Comparison of ENCODE assay signal across 34 cellular contexts in the genomic region with DNA sequence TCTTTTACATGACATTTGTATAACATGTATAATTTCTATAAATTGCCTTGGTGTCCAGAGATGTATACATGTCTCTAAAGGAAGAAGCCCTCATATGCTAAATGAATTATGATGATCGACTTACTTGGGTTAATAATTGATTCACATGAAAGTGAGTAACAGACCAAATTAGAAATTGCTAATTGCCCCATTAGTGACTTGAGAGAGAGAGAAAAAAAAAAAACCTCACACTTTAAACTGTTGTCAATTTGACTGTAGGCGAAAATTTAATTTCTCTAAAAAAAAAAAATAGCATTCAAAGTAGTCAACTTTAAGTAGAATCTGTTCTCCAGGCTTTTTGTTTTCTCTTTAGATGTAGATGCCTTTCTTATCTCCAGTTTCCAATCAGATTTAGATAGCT.
"Had no signal": no experiment of that assay in that cellular context is flagged by ENCODE, and none has a peak within 500 bp of the region (broad histone marks: within the 10 kb centered on the region; RNA-seq: fewer than 3 reads in every experiment).

No MANE protein-coding gene starts in this region.

- H3K9me3 ChIP-seq: adrenal gland, ascending aorta, body of pancreas, breast epithelium had no signal

- H3K36me3 ChIP-seq: adrenal gland, ascending aorta, brain microvascular endothelial cell, breast epithelium, cardiac muscle cell had no signal

- H3K4me1 ChIP-seq: adrenal gland, ascending aorta, body of pancreas, breast epithelium had no signal

- FAIRE-seq: astrocyte, bronchial epithelial cell had no signal

- H3K27me3 ChIP-seq: adrenal gland, ascending aorta, body of pancreas, brain microvascular endothelial cell, breast epithelium, cardiac muscle cell had no signal

- DNase-seq: activated effector memory CD4-positive, alpha-beta T cell treated with anti-CD3 and anti-CD28 coated beads, Interleukin-2, amount 50 U/mL, for 16 hours; activated effector memory CD4-positive, alpha-beta T cell treated with Interleukin-2 at 50 U/mL for 16 hours; activated gamma-delta T cell; activated gamma-delta T cell treated with Interleukin-2 at 50 U/mL for 16 hours; activated naive CD4-positive, alpha-beta T cell; activated naive CD4-positive, alpha-beta T cell treated with anti-CD3 and anti-CD28 coated beads for 36 hours; activated naive CD4-positive, alpha-beta T cell treated with anti-CD3 and anti-CD28 coated beads, Interleukin-2, amount 10 ng/mL, durations not matched to agents 7 days and 5 days; activated naive CD4-positive, alpha-beta T cell treated with anti-CD3 and anti-CD28 coated beads, Interleukin-2, amount 50 U/mL, for 16 hours; activated naive CD4-positive, alpha-beta T cell treated with Interleukin-2 at 50 U/mL for 16 hours; activated naive CD8-positive, alpha-beta T cell treated with anti-CD3 and anti-CD28 coated beads for 36 hours; activated naive CD8-positive, alpha-beta T cell treated with anti-CD3 and anti-CD28 coated beads, Interleukin-2, amount 10 ng/mL, durations not matched to agents 7 days and 5 days; activated naive CD8-positive, alpha-beta T cell treated with anti-CD3 and anti-CD28 coated beads, Interleukin-2, amount 50 U/mL, for 24 hours; activated T-cell treated with anti-CD3 and anti-CD28 coated beads, Interleukin-2, amount 50 U/mL, for 1 hour; activated T-cell treated with anti-CD3 and anti-CD28 coated beads, Interleukin-2, amount 50 U/mL, for 24 hours; activated T-cell treated with anti-CD3 and anti-CD28 coated beads, Interleukin-2, amount 50 U/mL, for 4 hours; activated T-cell treated with anti-CD3 and anti-CD28 coated beads, Interleukin-2, amount 50 U/mL, for 48 hours; activated T-cell treated with anti-CD3 and anti-CD28 coated beads, Interleukin-2, amount 50 U/mL, for 72 hours; adrenal gland; amniotic stem cell; amygdala; anterior cingulate cortex; aorta; body of pancreas; brain microvascular endothelial cell; caudate nucleus; central memory CD4-positive, alpha-beta T cell; cerebellar nuclear complex had no signal

- H3K4me3 ChIP-seq: adrenal gland, ascending aorta, body of pancreas, breast epithelium, cardiac muscle cell had no signal

- ATAC-seq: activated naive CD4-positive, alpha-beta T cell treated with anti-CD3 and anti-CD28 coated beads, Interleukin-2, amount 50 U/mL, for 72 hours; activated naive CD8-positive, alpha-beta T cell treated with anti-CD3 and anti-CD28 coated beads, Interleukin-2, amount 50 U/mL, for 24 hours; activated T-cell treated with anti-CD3 and anti-CD28 coated beads, Interleukin-2, amount 50 U/mL, for 4 hours; activated T-cell treated with anti-CD3 and anti-CD28 coated beads, Interleukin-2, amount 50 U/mL, for 72 hours; activated T-helper 17 cell treated with anti-CD3 and anti-CD28 coated beads, Interleukin-2, amount 50 U/mL, for 72 hours; body of pancreas had no signal

- H3K27ac ChIP-seq: adrenal gland, ascending aorta, body of pancreas, brain microvascular endothelial cell, breast epithelium, cardiac muscle cell had no signal
